28 cellular contexts compared by ENCODE assay signal in the genomic region with DNA sequence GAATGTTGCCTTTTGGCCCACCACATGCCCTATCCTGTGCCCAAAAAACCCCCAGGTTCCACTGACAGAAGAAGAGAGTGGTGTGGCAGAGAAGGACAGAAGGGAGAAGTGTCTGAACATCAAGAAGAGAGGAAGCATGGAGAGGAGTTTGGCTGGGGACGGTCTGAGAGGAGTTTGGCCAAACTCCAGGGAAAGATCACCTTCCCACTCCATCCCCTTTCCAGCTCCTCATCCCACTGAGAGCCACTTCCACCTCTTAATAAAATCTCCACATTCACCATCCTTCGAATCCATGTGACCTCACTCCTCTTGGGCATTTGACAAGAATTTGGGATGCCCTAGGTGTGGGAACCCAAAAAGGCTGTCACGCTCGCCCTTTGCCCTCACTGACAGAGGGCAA.
"Had no signal": no experiment of that assay in that cellular context is flagged by ENCODE, and none has a peak within 500 bp of the region (broad histone marks: within the 10 kb centered on the region; RNA-seq: fewer than 3 reads in every experiment).

No MANE protein-coding gene starts in this region.

- H3K4me3 ChIP-seq: ovary, psoas muscle, right lobe of liver, sigmoid colon, stomach, thoracic aorta, thyroid gland, tibial nerve, upper lobe of left lung, vagina had no signal

- H3K9me3 ChIP-seq: ovary, psoas muscle, right lobe of liver, thyroid gland, vagina had no signal

- H3K27me3 ChIP-seq: ovary, right lobe of liver, sigmoid colon, stomach, thyroid gland, tibial nerve, upper lobe of left lung, vagina had no signal

- H2AFZ ChIP-seq: parathyroid adenoma had no signal

- H3K79me2 ChIP-seq: parathyroid adenoma had no signal

- H3K4me1 ChIP-seq: parathyroid adenoma, psoas muscle, right lobe of liver, sigmoid colon, stomach, thyroid gland, tibial nerve, upper lobe of left lung, vagina had no signal

- H3K27ac Mint-ChIP-seq: natural killer cell treated with Interleukin-12 subunit alpha and Interleukin-12 subunit beta and Interleukin-15 and Interleukin-18, amount 100 ng/mL, for 72 hours; nephron progenitor cell; progenitor cell of endocrine pancreas; stimulated activated effector memory CD8-positive, alpha-beta T cell treated with anti-CD3 and anti-CD28 coated beads, Interleukin-12 subunit alpha, Interleukin-12 subunit beta, amount 100 ng/mL, for 72 hours; stimulated activated naive B cell treated with anti-CD40 and anti-IgM and Interleukin-4, amounts not matched to agents 10 μg/mL and 1 μg/mL and 100 μg/mL, for 72 hours; stimulated activated naive CD8-positive, alpha-beta T cell treated with anti-CD3 and anti-CD28 coated beads, Interleukin-15, Interleukin-2, amounts not matched to agents 100 ng/mL and 50 ng/mL, for 24 hours had no signal

- H3K36me3 ChIP-seq: ovary, right lobe of liver, sigmoid colon, stomach, thoracic aorta, thyroid gland, tibial nerve, upper lobe of left lung, vagina had no signal

- H3K36me3 Mint-ChIP-seq: natural killer cell treated with Interleukin-12 subunit alpha and Interleukin-12 subunit beta and Interleukin-15 and Interleukin-18, amount 100 ng/mL, for 72 hours; stimulated activated effector memory CD8-positive, alpha-beta T cell treated with anti-CD3 and anti-CD28 coated beads, Interleukin-12 subunit alpha, Interleukin-12 subunit beta, amount 100 ng/mL, for 72 hours; stimulated activated naive B cell treated with anti-CD40 and anti-IgM and Interleukin-4, amounts not matched to agents 10 μg/mL and 1 μg/mL and 100 μg/mL, for 72 hours had no signal

- H3K9ac ChIP-seq: parathyroid adenoma had no signal

- H3K4me1 Mint-ChIP-seq: nephron progenitor cell; neural crest cell; stimulated activated effector memory CD8-positive, alpha-beta T cell treated with anti-CD3 and anti-CD28 coated beads, Interleukin-12 subunit alpha, Interleukin-12 subunit beta, amount 100 ng/mL, for 72 hours; stimulated activated naive B cell treated with anti-CD40 and anti-IgM and Interleukin-4, amounts not matched to agents 10 μg/mL and 1 μg/mL and 100 μg/mL, for 72 hours had no signal

- H3K4me3 Mint-ChIP-seq: natural killer cell treated with Interleukin-12 subunit alpha and Interleukin-12 subunit beta and Interleukin-15 and Interleukin-18, amount 100 ng/mL, for 72 hours; nephron progenitor cell; neural crest cell; stimulated activated effector memory CD8-positive, alpha-beta T cell treated with anti-CD3 and anti-CD28 coated beads, Interleukin-12 subunit alpha, Interleukin-12 subunit beta, amount 100 ng/mL, for 72 hours; stimulated activated naive B cell treated with anti-CD40 and anti-IgM and Interleukin-4, amounts not matched to agents 10 μg/mL and 1 μg/mL and 100 μg/mL, for 72 hours; stimulated activated naive CD8-positive, alpha-beta T cell treated with anti-CD3 and anti-CD28 coated beads, Interleukin-15, Interleukin-2, amounts not matched to agents 100 ng/mL and 50 ng/mL, for 24 hours had no signal

- H3K27me3 Mint-ChIP-seq: natural killer cell treated with Interleukin-12 subunit alpha and Interleukin-12 subunit beta and Interleukin-15 and Interleukin-18, amount 100 ng/mL, for 72 hours; progenitor cell of endocrine pancreas; stimulated activated naive B cell treated with anti-CD40 and anti-IgM and Interleukin-4, amounts not matched to agents 10 μg/mL and 1 μg/mL and 100 μg/mL, for 72 hours; stimulated activated naive CD8-positive, alpha-beta T cell treated with anti-CD3 and anti-CD28 coated beads, Interleukin-15, Interleukin-2, amounts not matched to agents 100 ng/mL and 50 ng/mL, for 24 hours had no signal

- H3K27ac ChIP-seq: ovary, parathyroid adenoma, psoas muscle, right lobe of liver, sigmoid colon, stomach, thoracic aorta, thyroid gland, tibial nerve, upper lobe of left lung, vagina had no signal

- DNase-seq: nephron progenitor cell; occipital lobe; ovary; posterior cingulate gyrus; right cardiac atrium; right lobe of liver; sigmoid colon; small intestine; stimulated activated CD4-positive, alpha-beta T cell treated with anti-CD3 and anti-CD28 coated beads, Interleukin-15, amount 100 ng/mL, for 24 hours; stimulated activated CD4-positive, alpha-beta T cell treated with anti-CD3 and anti-CD28 coated beads, Interleukin-2, amount 100 ng/mL, for 24 hours; stimulated activated CD4-positive, alpha-beta T cell treated with anti-CD3 and anti-CD28 coated beads, Interleukin-2, amount 100 ng/mL, for 48 hours; stimulated activated CD4-positive, alpha-beta T cell treated with anti-CD3 and anti-CD28 coated beads, Interleukin-4, amount 100 ng/mL, for 24 hours; stimulated activated naive B cell treated with anti-CD40 and anti-IgM and Interleukin-4, amounts not matched to agents 10 μg/mL and 1 μg/mL and 100 μg/mL, for 72 hours; stimulated activated naive CD4-positive, alpha-beta T cell treated with Interleukin-2 at 50 U/mL for 16 hours; stomach; thyroid gland; trophoblast cell; upper lobe of left lung had no signal
